8 cellular contexts compared by ENCODE assay signal in the genomic region with DNA sequence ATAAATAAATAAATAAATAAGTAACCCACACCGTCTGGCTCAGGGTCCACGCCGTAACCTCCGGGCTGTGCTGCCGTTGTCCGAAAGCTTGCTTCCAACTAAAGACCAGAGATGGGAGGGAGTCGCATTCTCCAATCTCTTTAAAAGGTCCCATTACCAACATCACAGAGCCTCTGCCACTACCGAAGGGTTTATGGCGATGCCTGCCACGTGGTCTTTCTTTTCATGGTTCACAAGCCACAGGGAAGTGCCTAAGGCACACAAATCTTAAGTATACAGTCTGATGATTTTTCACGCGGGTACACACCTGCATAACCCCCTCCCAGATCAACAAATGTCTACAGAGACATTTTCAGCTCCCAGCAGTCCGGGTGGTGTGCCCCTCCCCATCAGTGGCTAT. TPM values are rescaled to one million over a fixed set of nuclear protein-coding genes. Genes with fewer than 3 reads are reported as not detected.
DNase-seq lines count a peak whose midpoint lies in the region; ATAC-seq and TF ChIP-seq lines count a peak whose summit lies in the region.

No MANE protein-coding gene starts in this region.

- CTCF ChIA-PET in activated CD4-positive, alpha-beta T cell treated with anti-CD3 and anti-CD28 coated beads for 36 hours (lab: Charles Lee), result interaction anchor here (1.0 to 10.6 kb wide), 10 partner anchors 9 to 339 kb away, joined by 3 to 87 read pairs (median 4); no protein-coding TSS in a partner anchor

- POLR2A ChIA-PET in activated CD4-positive, alpha-beta T cell treated with anti-CD3 and anti-CD28 coated beads for 36 hours (lab: Charles Lee), result interaction anchor here (0.7 to 3.7 kb wide), 2 partner anchors 17 to 24 kb away, joined by 3 to 20 read pairs; no protein-coding TSS in a partner anchor

- H3K4me3 Mint-ChIP-seq in activated CD4-positive, alpha-beta T cell treated with anti-CD3 and anti-CD28 coated beads for 36 hours, result peak overlapping the region; percentile 98

- no peak overlapping the region for H3K9ac ChIP-seq in skeletal muscle tissue (ENCODE audit: low read depth in 1 of 3, low read length in 3 of 3)

- intact Hi-C loops in activated CD4-positive, alpha-beta T cell treated with anti-CD3 and anti-CD28 coated beads for 36 hours (cut with DNase I, micrococcal nuclease), result loop anchor here in 1 of 2 experiments (5.0 kb wide), 2 partner anchors 411 to 499 kb away; partner anchors contain the start of genes KIAA0513 and MBTPS1

- peaks cover 16 to 39% (median 18%) of the 10 kb centered on the region in 3 donors for H3K27me3 ChIP-seq in skeletal muscle tissue (ENCODE audit: control insufficient read depth in 3 of 3, insufficient read depth in 3 of 3, low read length in 3 of 3)

- H3K36me3 ChIP-seq in skeletal muscle tissue (ENCODE audit: control insufficient read depth in 3 of 3, insufficient read depth in 3 of 3, low read length in 3 of 3), result no peaks in the 10 kb centered on the region

- peaks cover 51% of the 10 kb centered on the region for H3K4me1 Mint-ChIP-seq in activated CD4-positive, alpha-beta T cell treated with anti-CD3 and anti-CD28 coated beads for 36 hours

- peak overlapping the region; percentile 79 for H3K4me3 ChIP-seq in fibroblast of villous mesenchyme (ENCODE audit: low read depth, low read length)
- peak overlapping the region; percentile 35 to 70 (median 38) for H3K4me3 ChIP-seq in skeletal muscle tissue (ENCODE audit: low read length in 3 of 3)

- no peak overlapping the region for H3K27ac ChIP-seq in skeletal muscle tissue (ENCODE audit: low read depth, low read length)

- no peaks in the 10 kb centered on the region for H3K9me3 ChIP-seq in skeletal muscle tissue (ENCODE audit: control insufficient read depth in 3 of 3, low read length in 3 of 3)

- peaks cover 44% of the 10 kb centered on the region for H3K36me3 Mint-ChIP-seq in activated CD4-positive, alpha-beta T cell treated with anti-CD3 and anti-CD28 coated beads for 36 hours (ENCODE audit: low read depth)

- H3K9me3 Mint-ChIP-seq in activated CD4-positive, alpha-beta T cell treated with anti-CD3 and anti-CD28 coated beads for 36 hours (ENCODE audit: low read depth), result no peaks in the 10 kb centered on the region

- peaks cover 16 to 30% (median 17%) of the 10 kb centered on the region in 3 donors for H3K4me1 ChIP-seq in skeletal muscle tissue (ENCODE audit: control insufficient read depth in 3 of 3, insufficient read depth in 3 of 3, low read length in 3 of 3)

- no peak for ATAC-seq in activated CD4-positive, alpha-beta T cell treated with anti-CD3 and anti-CD28 coated beads for 36 hours
- no peak for ATAC-seq in GM19023 (IDR thresholded peaks at IDR 0.05; ENCODE audit: unreplicated experiment)

- TF ChIP-seq CTCF in fibroblast of villous mesenchyme (IDR thresholded peaks at IDR 0.05; ENCODE audit: insufficient read depth, low read depth, low read length), result no peak

- DNase-seq in activated CD4-positive, alpha-beta T cell treated with anti-CD3 and anti-CD28 coated beads for 36 hours, result peak; percentile 42
- DNase-seq in activated CD4-positive, alpha-beta T cell treated with anti-CD3 and anti-CD28 coated beads for 48 hours, result no peak
- DNase-seq in SW480 (ENCODE audit: low spot score), result peak; percentile 21
- DNase-seq in fibroblast of villous mesenchyme (ENCODE audit: low read depth), result peak; percentile 45
- DNase-seq in HK-2 (ENCODE audit: unreplicated experiment), result no peak
- no peak for DNase-seq in effector CD4-positive, alpha-beta T cell

- no peaks in the 10 kb centered on the region for H3K27me3 Mint-ChIP-seq in activated CD4-positive, alpha-beta T cell treated with anti-CD3 and anti-CD28 coated beads for 36 hours

- peak overlapping the region; percentile 87 for H3K27ac Mint-ChIP-seq in activated CD4-positive, alpha-beta T cell treated with anti-CD3 and anti-CD28 coated beads for 36 hours

RNA-seq across cellular contexts. Expression of gene COTL1, which starts 1.4 kb away (rescaled TPM):
- total RNA-seq in activated CD4-positive, alpha-beta T cell treated with anti-CD3 and anti-CD28 coated beads for 36 hours, result 100 to 1,000 TPM; 353 to 384 TPM
- total RNA-seq in fibroblast of villous mesenchyme (265 and 310 TPM in 2 replicates), skeletal muscle tissue (11.0 TPM)

RNA-seq across cellular contexts. Expression of gene KLHL36, which starts 31.8 kb away (rescaled TPM):
- total RNA-seq in activated CD4-positive, alpha-beta T cell treated with anti-CD3 and anti-CD28 coated beads for 36 hours, result 10 to 100 TPM; 31.1 to 43.2 TPM
- total RNA-seq in fibroblast of villous mesenchyme, result 66.7 and 71.7 TPM in 2 replicates
- 23.0 TPM for total RNA-seq in skeletal muscle tissue

Comparison
In these comparisons a context has a peak if more than half of its experiments do, and no peak if none do; other contexts are left out.
1. DNase-seq: peak in activated CD4-positive, alpha-beta T cell treated with anti-CD3 and anti-CD28 coated beads for 36 hours (single experiment), SW480 (single experiment) and fibroblast of villous mesenchyme (single experiment); none in activated CD4-positive, alpha-beta T cell treated with anti-CD3 and anti-CD28 coated beads for 48 hours (single experiment), HK-2 (single experiment) and effector CD4-positive, alpha-beta T cell (single experiment).
2. RNA of gene COTL1, which starts 1.4 kb away (total RNA-seq): 353 to 384 TPM in activated CD4-positive, alpha-beta T cell treated with anti-CD3 and anti-CD28 coated beads for 36 hours and 265 to 310 TPM in fibroblast of villous mesenchyme; 11.0 TPM in skeletal muscle tissue (single experiment); every median in the first group is over 10 times any median in the second.